In the genomic region with DNA sequence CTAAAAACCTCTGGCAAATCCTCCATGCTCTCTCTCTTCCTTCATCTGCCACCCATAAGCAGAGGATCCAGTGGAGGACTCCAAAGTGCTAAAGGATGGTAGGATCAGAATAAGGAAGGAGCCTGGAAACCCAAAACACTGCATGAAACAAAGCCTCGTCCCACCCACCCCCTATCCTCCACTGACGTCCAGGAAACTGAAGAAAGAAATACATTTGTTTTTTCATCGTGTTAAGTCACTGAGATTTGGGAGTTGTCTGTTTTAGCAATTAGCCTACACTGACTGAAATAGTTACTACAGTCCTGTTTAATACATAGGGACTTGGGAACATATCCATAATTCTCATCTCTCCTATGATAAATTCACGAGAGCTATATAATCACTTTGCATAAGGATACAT, we compare ENCODE assay signal across 20 cellular contexts. TPM values are rescaled to one million over a fixed set of nuclear protein-coding genes. Genes with fewer than 3 reads are reported as not detected.
DNase-seq lines count a peak whose midpoint lies in the region; ATAC-seq and TF ChIP-seq lines count a peak whose summit lies in the region.
"Had no signal": no experiment of that assay in that cellular context is flagged by ENCODE, and none has a peak within 500 bp of the region (broad histone marks: within the 10 kb centered on the region; RNA-seq: fewer than 3 reads in every experiment).

No MANE protein-coding gene starts in this region.

- no peak overlapping the region for H3K14ac ChIP-seq in trophoblast cell (ENCODE audit: low read length)

- no peak overlapping the region for H2AFZ ChIP-seq in trophoblast cell (ENCODE audit: insufficient read depth, low read length, poor library complexity)
- H2AFZ ChIP-seq: GM23248 had no signal

- H3K27me3 Mint-ChIP-seq in activated naive CD4-positive, alpha-beta T cell treated with anti-CD3 and anti-CD28 coated beads, Interleukin-2, amount 50 U/mL, for 24 hours: no peaks in the 10 kb centered on the region
- no peaks in the 10 kb centered on the region for H3K27me3 Mint-ChIP-seq in T-helper 17 cell
- no peaks in the 10 kb centered on the region for H3K27me3 Mint-ChIP-seq in neural crest cell (ENCODE audit: low read depth)
- no peaks in the 10 kb centered on the region for H3K27me3 Mint-ChIP-seq in stimulated activated memory B cell treated with anti-CD40 and anti-IgM and Interleukin-4, amounts not matched to agents 10 μg/mL and 1 μg/mL and 100 μg/mL, for 72 hours
- no peaks in the 10 kb centered on the region for H3K27me3 Mint-ChIP-seq in naive thymus-derived CD8-positive, alpha-beta T cell
- H3K27me3 Mint-ChIP-seq: CD4-positive, alpha-beta memory T cell had no signal

- no peak overlapping the region for H3K23ac ChIP-seq in trophoblast cell (ENCODE audit: low read length)

- H2BK120ac ChIP-seq in trophoblast cell (ENCODE audit: insufficient read depth, low read length, poor library complexity): no peak overlapping the region

- no peak for DNase-seq in activated naive CD4-positive, alpha-beta T cell treated with anti-CD3 and anti-CD28 coated beads, Interleukin-2, amount 50 U/mL, for 16 hours
- DNase-seq in T-helper 17 cell (no peak), neural crest cell (ENCODE audit: low read depth, low spot score) (no peak), trophoblast cell (no peak), foreskin fibroblast (no peak)
- no peak for DNase-seq in naive thymus-derived CD8-positive, alpha-beta T cell
- DNase-seq: 8988T; ACHN; AML-193; C1 segment of cervical spinal cord; Caco-2; CD4-positive, alpha-beta memory T cell; DMS153; DND-41; GM23248; H7; HCEC 1CT had no signal

- H3K36me3 ChIP-seq in trophoblast cell (ENCODE audit: control insufficient read depth in 1 of 2, insufficient read depth in 2 of 2, low read length in 2 of 2): peaks cover 10 to 12% of the 10 kb centered on the region in 2 experiments

- TF ChIP-seq CTCF in neural crest cell (conservative IDR thresholded peaks at IDR 0.05) (no peak), foreskin fibroblast (IDR thresholded peaks at IDR 0.05; ENCODE audit: low read depth, low read length) (no peak)

- no peaks in the 10 kb centered on the region for H3K9me3 Mint-ChIP-seq in activated naive CD4-positive, alpha-beta T cell treated with anti-CD3 and anti-CD28 coated beads, Interleukin-2, amount 50 U/mL, for 24 hours
- no peaks in the 10 kb centered on the region for H3K9me3 Mint-ChIP-seq in neural crest cell
- H3K9me3 Mint-ChIP-seq in stimulated activated memory B cell treated with anti-CD40 and anti-IgM and Interleukin-4, amounts not matched to agents 10 μg/mL and 1 μg/mL and 100 μg/mL, for 72 hours: no peaks in the 10 kb centered on the region
- H3K9me3 Mint-ChIP-seq in naive thymus-derived CD8-positive, alpha-beta T cell: no peaks in the 10 kb centered on the region
- H3K9me3 Mint-ChIP-seq: CD4-positive, alpha-beta memory T cell had no signal

- no peaks in the 10 kb centered on the region for H3K79me2 ChIP-seq in trophoblast cell (ENCODE audit: control insufficient read depth, insufficient read depth, low read length, poor library complexity)

- no peak overlapping the region for H4K12ac ChIP-seq in trophoblast cell (ENCODE audit: low read depth, low read length)

- H4K8ac ChIP-seq in trophoblast cell (ENCODE audit: low read depth, low read length): no peak overlapping the region

- peaks cover 23% of the 10 kb centered on the region for H3K4me1 Mint-ChIP-seq in activated naive CD4-positive, alpha-beta T cell treated with anti-CD3 and anti-CD28 coated beads, Interleukin-2, amount 50 U/mL, for 24 hours
- H3K4me1 Mint-ChIP-seq in T-helper 17 cell (peaks cover 14% of the 10 kb centered on the region), neural crest cell (no peaks in the 10 kb centered on the region)
- peaks cover 29% of the 10 kb centered on the region for H3K4me1 Mint-ChIP-seq in stimulated activated memory B cell treated with anti-CD40 and anti-IgM and Interleukin-4, amounts not matched to agents 10 μg/mL and 1 μg/mL and 100 μg/mL, for 72 hours
- H3K4me1 Mint-ChIP-seq in naive thymus-derived CD8-positive, alpha-beta T cell: peaks cover 3 to 28% (median 17%) of the 10 kb centered on the region in 4 donors

- no peaks in the 10 kb centered on the region for H3K27me3 ChIP-seq in trophoblast cell (ENCODE audit: insufficient read depth, low read length)

- no peaks in the 10 kb centered on the region for H3K9me3 ChIP-seq in T-helper 17 cell (ENCODE audit: control insufficient read depth, low read length, poor library complexity, severe bottlenecking)
- no peaks in the 10 kb centered on the region for H3K9me3 ChIP-seq in trophoblast cell (ENCODE audit: insufficient read depth, low read depth, low read length)
- H3K9me3 ChIP-seq: A549, Caco-2 had no signal

- no peak overlapping the region for H4K91ac ChIP-seq in trophoblast cell (ENCODE audit: low read depth, low read length)

- no peak overlapping the region for H3K27ac ChIP-seq in trophoblast cell (ENCODE audit: low read depth, low read length)
- H3K27ac ChIP-seq: A549, GM23248 had no signal

- POLR2A ChIA-PET in naive thymus-derived CD8-positive, alpha-beta T cell (lab: Charles Lee): interaction anchor here (1.1 kb wide), 1 partner anchor 20 kb away, joined by 3 read pairs; no protein-coding TSS in a partner anchor

- peak overlapping the region; percentile 17 for H3K27ac Mint-ChIP-seq in activated naive CD4-positive, alpha-beta T cell treated with anti-CD3 and anti-CD28 coated beads, Interleukin-2, amount 50 U/mL, for 24 hours
- H3K27ac Mint-ChIP-seq in T-helper 17 cell: peak overlapping the region; percentile 43
- H3K27ac Mint-ChIP-seq in neural crest cell (ENCODE audit: unreplicated experiment): peak overlapping the region; percentile 64
- peak overlapping the region; percentile 37 for H3K27ac Mint-ChIP-seq in stimulated activated memory B cell treated with anti-CD40 and anti-IgM and Interleukin-4, amounts not matched to agents 10 μg/mL and 1 μg/mL and 100 μg/mL, for 72 hours
- H3K27ac Mint-ChIP-seq in naive thymus-derived CD8-positive, alpha-beta T cell: peak overlapping the region in 3 of 10 donors; percentile 42 to 51 (median 44)

- no peak overlapping the region for H3K9ac ChIP-seq in trophoblast cell (ENCODE audit: low read length)
- H3K9ac ChIP-seq: GM23248 had no signal

- H3K4ac ChIP-seq in trophoblast cell (ENCODE audit: low read depth, low read length): no peak overlapping the region

- H3K4me1 ChIP-seq in trophoblast cell (ENCODE audit: control insufficient read depth in 1 of 2, insufficient read depth in 2 of 2, low read length in 2 of 2): no peaks in the 10 kb centered on the region
- H3K4me1 ChIP-seq: A549, Caco-2 had no signal

- H2BK5ac ChIP-seq in trophoblast cell (ENCODE audit: low read depth, low read length, poor library complexity): no peak overlapping the region

- H3K4me2 ChIP-seq in trophoblast cell (ENCODE audit: low read length): no peak overlapping the region
- H3K4me2 ChIP-seq: A549 had no signal

- H3K18ac ChIP-seq in trophoblast cell (ENCODE audit: low read length): no peak overlapping the region

- no peak overlapping the region for H2BK12ac ChIP-seq in trophoblast cell (ENCODE audit: low read length)

- H3K4me3 ChIP-seq in trophoblast cell (ENCODE audit: low read depth, low read length) (no peak overlapping the region), foreskin fibroblast (ENCODE audit: low read depth in 1 of 2, low read length in 2 of 2) (no peak overlapping the region)
- H3K4me3 ChIP-seq: A549, GM23248 had no signal

- no peak overlapping the region for H2AK5ac ChIP-seq in trophoblast cell (ENCODE audit: low read length)

- WGBS in trophoblast cell (ENCODE audit: extremely low coverage, insufficient coverage, insufficient read length): no CpG with 5 or more reads among the region's 4 CpGs

- peaks cover 9% of the 10 kb centered on the region for H3K36me3 Mint-ChIP-seq in activated naive CD4-positive, alpha-beta T cell treated with anti-CD3 and anti-CD28 coated beads, Interleukin-2, amount 50 U/mL, for 24 hours
- H3K36me3 Mint-ChIP-seq in T-helper 17 cell (ENCODE audit: low read depth) (peaks cover 4% of the 10 kb centered on the region), neural crest cell (ENCODE audit: low read depth) (peaks cover 7% of the 10 kb centered on the region)
- H3K36me3 Mint-ChIP-seq in stimulated activated memory B cell treated with anti-CD40 and anti-IgM and Interleukin-4, amounts not matched to agents 10 μg/mL and 1 μg/mL and 100 μg/mL, for 72 hours: peaks cover 49% of the 10 kb centered on the region
- H3K36me3 Mint-ChIP-seq in naive thymus-derived CD8-positive, alpha-beta T cell: peaks cover 0 to 62% (median 17%) of the 10 kb centered on the region in 3 donors

- H3K79me1 ChIP-seq in trophoblast cell (ENCODE audit: low read length): no peaks in the 10 kb centered on the region

- ATAC-seq in T-helper 17 cell: no peak
- ATAC-seq in stimulated activated memory B cell treated with anti-CD40 and anti-IgM and Interleukin-4, amounts not matched to agents 10 μg/mL and 1 μg/mL and 100 μg/mL, for 72 hours: no peak
- no peak for ATAC-seq in naive thymus-derived CD8-positive, alpha-beta T cell
- ATAC-seq: A549 had no signal

- H3K4me3 Mint-ChIP-seq in activated naive CD4-positive, alpha-beta T cell treated with anti-CD3 and anti-CD28 coated beads, Interleukin-2, amount 50 U/mL, for 24 hours: no peak overlapping the region
- H3K4me3 Mint-ChIP-seq in T-helper 17 cell: no peak overlapping the region
- no peak overlapping the region for H3K4me3 Mint-ChIP-seq in neural crest cell
- no peak overlapping the region for H3K4me3 Mint-ChIP-seq in stimulated activated memory B cell treated with anti-CD40 and anti-IgM and Interleukin-4, amounts not matched to agents 10 μg/mL and 1 μg/mL and 100 μg/mL, for 72 hours
- no peak overlapping the region for H3K4me3 Mint-ChIP-seq in naive thymus-derived CD8-positive, alpha-beta T cell
- H3K4me3 Mint-ChIP-seq: CD4-positive, alpha-beta memory T cell had no signal

RNA-seq across cellular contexts. Expression of a gene that starts 14.8 kb away (rescaled TPM):
- total RNA-seq in T-helper 17 cell (100 to 1,000 TPM in 1 of 2 donors, 10 to 100 TPM in 1; 94.9 to 117 TPM), neural crest cell (48.1 and 48.8 TPM in 2 replicates)
- 33.6 and 34.3 TPM in 2 replicates for polyA plus RNA-seq in trophoblast cell (2013)
- total RNA-seq in naive thymus-derived CD8-positive, alpha-beta T cell: 100 to 1,000 TPM; 105 to 112 TPM
- 100 to 1,000 TPM; 168 to 193 (median 179) TPM for polyA plus RNA-seq in naive thymus-derived CD8-positive, alpha-beta T cell

RNA-seq across cellular contexts. Expression of a gene that starts 34.3 kb away (rescaled TPM):
- total RNA-seq in T-helper 17 cell: 1 to 10 TPM; 2.2 to 2.6 TPM
- 2.1 and 2.6 TPM in 2 replicates for total RNA-seq in neural crest cell
- 0.67 and 0.78 TPM in 2 replicates for polyA plus RNA-seq in trophoblast cell (2013)
- 1 to 10 TPM; 5.9 to 6.2 TPM for total RNA-seq in naive thymus-derived CD8-positive, alpha-beta T cell
- under 1 TPM in 2 of 3 donors, not detected in 1; 0.07 TPM for polyA plus RNA-seq in naive thymus-derived CD8-positive, alpha-beta T cell

RNA-seq across cellular contexts. Expression of a gene that starts 40.4 kb away (rescaled TPM):
- total RNA-seq in T-helper 17 cell: 1 to 10 TPM; 2.4 to 2.6 TPM
- total RNA-seq in neural crest cell: 0.65 and 0.84 TPM in 2 replicates
- 0.49 and 0.51 TPM in 2 replicates for polyA plus RNA-seq in trophoblast cell (2013)
- 1 to 10 TPM; 6.7 to 9.0 TPM for total RNA-seq in naive thymus-derived CD8-positive, alpha-beta T cell
- polyA plus RNA-seq in naive thymus-derived CD8-positive, alpha-beta T cell: under 1 TPM; 0.31 to 0.50 (median 0.39) TPM
